Comparison of ENCODE assay signal across 22 cellular contexts in genomic region chr9:110455860-110456259, GRCh38.
"Had no signal": no experiment of that assay in that cellular context is flagged by ENCODE, and none has a peak within 500 bp of the region (broad histone marks: within the 10 kb centered on the region; RNA-seq: fewer than 3 reads in every experiment).

No MANE protein-coding gene starts in this region.

- DNase-seq: cortex of kidney; effector memory CD8-positive, alpha-beta T cell; erythroblast; esophagus squamous epithelium; foreskin melanocyte; hypothalamus; immature natural killer cell; islet precursor cell; kidney glomerular epithelial cell; left ventricle myocardium superior; lower lobe of right lung; mesenchymal stem cell; midbrain; naive thymus-derived CD8-positive, alpha-beta T cell; nephron progenitor cell; nucleus accumbens; right cardiac atrium; sigmoid colon; spleen; stimulated activated CD4-positive, alpha-beta T cell treated with anti-CD3 and anti-CD28 coated beads, Interleukin-2, amount 100 ng/mL, for 48 hours; stimulated activated naive B cell treated with anti-CD40 and anti-IgM and Interleukin-4, amounts not matched to agents 10 μg/mL and 1 μg/mL and 100 μg/mL, for 72 hours; upper lobe of left lung had no signal

- ATAC-seq: effector memory CD8-positive, alpha-beta T cell; left ventricle myocardium superior; lower lobe of right lung; naive thymus-derived CD8-positive, alpha-beta T cell; right cardiac atrium; stimulated activated naive B cell treated with anti-CD40 and anti-IgM and Interleukin-4, amounts not matched to agents 10 μg/mL and 1 μg/mL and 100 μg/mL, for 72 hours had no signal
